In the genomic region with DNA sequence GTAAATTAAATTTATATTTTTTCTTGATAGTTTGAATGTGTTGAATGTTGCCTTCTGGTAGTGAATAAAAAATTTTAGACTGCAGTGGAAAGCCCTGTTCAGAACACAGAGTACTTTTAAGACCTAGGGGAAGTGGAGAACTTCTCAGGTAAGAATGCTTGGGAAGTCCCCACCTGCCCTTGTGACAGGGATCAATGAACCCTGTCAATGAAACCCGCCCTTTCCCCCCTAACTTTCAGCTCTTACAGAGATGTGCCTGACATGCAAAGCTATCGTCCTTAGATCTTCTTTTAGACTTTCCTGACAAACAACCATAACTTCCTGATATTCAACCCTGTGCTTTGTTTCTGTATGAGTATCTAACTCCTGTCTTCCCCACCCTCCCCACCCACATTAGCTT, we compare ENCODE assay signal across 11 cellular contexts.
A peak's percentile ranks its signal among the peaks of the same experiment; 100 is the strongest.
DNase-seq lines count a peak whose midpoint lies in the region; ATAC-seq lines count a peak whose summit lies in the region.
"Had no signal": no experiment of that assay in that cellular context is flagged by ENCODE, and none has a peak within 500 bp of the region (broad histone marks: within the 10 kb centered on the region; RNA-seq: fewer than 3 reads in every experiment).

No MANE protein-coding gene starts in this region.

- DNase-seq in Right ventricle myocardium inferior (ENCODE audit: missing footprints), result no peak
- DNase-seq in activated CD8-positive, alpha-beta memory T cell treated with anti-CD3 and anti-CD28 coated beads for 24 hours, result no peak
- DNase-seq: activated CD8-positive, alpha-beta T cell treated with anti-CD3 and anti-CD28 coated beads, Interleukin-2, amount 10 ng/mL, durations not matched to agents 7 days and 5 days; NCI-H82 had no signal

- peak overlapping the region; percentile 82 for H3K27ac Mint-ChIP-seq in stimulated activated memory B cell treated with anti-CD40 and anti-IgM and Interleukin-4, amounts not matched to agents 10 μg/mL and 1 μg/mL and 100 μg/mL, for 72 hours
- H3K27ac Mint-ChIP-seq: activated CD8-positive, alpha-beta T cell treated with anti-CD3 and anti-CD28 coated beads, Interleukin-2, amount 10 ng/mL, durations not matched to agents 7 days and 5 days; neural progenitor cell; stimulated activated naive CD8-positive, alpha-beta T cell treated with anti-CD3 and anti-CD28 coated beads, Interleukin-15, Interleukin-2, amounts not matched to agents 100 ng/mL and 50 ng/mL, for 24 hours had no signal

- no peaks in the 10 kb centered on the region for H3K27me3 Mint-ChIP-seq in stimulated activated memory B cell treated with anti-CD40 and anti-IgM and Interleukin-4, amounts not matched to agents 10 μg/mL and 1 μg/mL and 100 μg/mL, for 72 hours
- H3K27me3 Mint-ChIP-seq: stimulated activated naive CD8-positive, alpha-beta T cell treated with anti-CD3 and anti-CD28 coated beads, Interleukin-15, Interleukin-2, amounts not matched to agents 100 ng/mL and 50 ng/mL, for 24 hours had no signal

- peaks cover 62% of the 10 kb centered on the region for H3K4me1 Mint-ChIP-seq in stimulated activated memory B cell treated with anti-CD40 and anti-IgM and Interleukin-4, amounts not matched to agents 10 μg/mL and 1 μg/mL and 100 μg/mL, for 72 hours
- H3K4me1 Mint-ChIP-seq: neural progenitor cell had no signal

- peaks cover 16% of the 10 kb centered on the region for H3K36me3 Mint-ChIP-seq in stimulated activated memory B cell treated with anti-CD40 and anti-IgM and Interleukin-4, amounts not matched to agents 10 μg/mL and 1 μg/mL and 100 μg/mL, for 72 hours

- H3K9me3 Mint-ChIP-seq in stimulated activated memory B cell treated with anti-CD40 and anti-IgM and Interleukin-4, amounts not matched to agents 10 μg/mL and 1 μg/mL and 100 μg/mL, for 72 hours, result peaks cover 9% of the 10 kb centered on the region
- H3K9me3 Mint-ChIP-seq: stimulated activated naive CD8-positive, alpha-beta T cell treated with anti-CD3 and anti-CD28 coated beads, Interleukin-15, Interleukin-2, amounts not matched to agents 100 ng/mL and 50 ng/mL, for 24 hours had no signal

- H3K4me3 Mint-ChIP-seq in stimulated activated memory B cell treated with anti-CD40 and anti-IgM and Interleukin-4, amounts not matched to agents 10 μg/mL and 1 μg/mL and 100 μg/mL, for 72 hours, result peak overlapping the region; percentile 51
- H3K4me3 Mint-ChIP-seq: activated CD8-positive, alpha-beta T cell treated with anti-CD3 and anti-CD28 coated beads, Interleukin-2, amount 10 ng/mL, durations not matched to agents 7 days and 5 days; neural progenitor cell; stimulated activated naive CD8-positive, alpha-beta T cell treated with anti-CD3 and anti-CD28 coated beads, Interleukin-15, Interleukin-2, amounts not matched to agents 100 ng/mL and 50 ng/mL, for 24 hours had no signal

- intact Hi-C loops in Right ventricle myocardium inferior (cut with DNase I), result no loop called here

- ATAC-seq in GM19035 (IDR thresholded peaks at IDR 0.05; ENCODE audit: unreplicated experiment), result peak; percentile 92
- ATAC-seq in GM21786 (IDR thresholded peaks at IDR 0.05; ENCODE audit: unreplicated experiment), result peak; percentile 95
- peak; percentile 84 for ATAC-seq in HG03175 (IDR thresholded peaks at IDR 0.05; ENCODE audit: unreplicated experiment)
- peak; percentile 100 for ATAC-seq in stimulated activated memory B cell treated with anti-CD40 and anti-IgM and Interleukin-4, amounts not matched to agents 10 μg/mL and 1 μg/mL and 100 μg/mL, for 72 hours
- no peak for ATAC-seq in Right ventricle myocardium inferior
- no peak for ATAC-seq in HG03521 (IDR thresholded peaks at IDR 0.05; ENCODE audit: unreplicated experiment)
- ATAC-seq: activated CD8-positive, alpha-beta T cell treated with anti-CD3 and anti-CD28 coated beads, Interleukin-2, amount 10 ng/mL, durations not matched to agents 7 days and 5 days had no signal

Comparison
In these comparisons a context has a peak if more than half of its experiments do, and no peak if none do; other contexts are left out.
1. ATAC-seq: peak in GM19035 (single experiment), GM21786 (single experiment), HG03175 (single experiment) and stimulated activated memory B cell treated with anti-CD40 and anti-IgM and Interleukin-4, amounts not matched to agents 10 μg/mL and 1 μg/mL and 100 μg/mL, for 72 hours (single experiment); none in Right ventricle myocardium inferior (single experiment) and HG03521 (single experiment).